In genomic region chr10:72834183-72834825, GRCh38 we compare ENCODE assay signal across 9 cellular contexts. TPM values are rescaled to one million over a fixed set of nuclear protein-coding genes. Genes with fewer than 3 reads are reported as not detected.
DNase-seq lines count a peak whose midpoint lies in the region; ATAC-seq, FAIRE-seq and TF ChIP-seq lines count a peak whose summit lies in the region.
"Had no signal": no experiment of that assay in that cellular context is flagged by ENCODE, and none has a peak within 500 bp of the region (broad histone marks: within the 10 kb centered on the region; RNA-seq: fewer than 3 reads in every experiment).

No MANE protein-coding gene starts in this region.

- no peaks in the 10 kb centered on the region for H3K4me1 Mint-ChIP-seq in stimulated activated naive CD8-positive, alpha-beta T cell treated with anti-CD3 and anti-CD28 coated beads, Interleukin-15, amount 100 ng/mL, for 72 hours

- H3K9me3 ChIP-seq in kidney (ENCODE audit: control insufficient read depth in 1 of 2, low read length in 2 of 2), result no peaks in the 10 kb centered on the region
- H3K9me3 ChIP-seq: BLaER1 treated with 17β-estradiol and CSF1 and Interleukin-3, amounts not matched to agents 10 nM and 100 nM had no signal

- DNase-seq in NCI-H1417 (lab: John Stamatoyannopoulos, UW) (peak; percentile 13 to 72 (median 19)), NCI-H1417 treated with DMSO at 0.1 percent for 48 hours (lab: John Stamatoyannopoulos, UW) (no peak), RPMI8226 (peak; percentile 54), kidney (no peak)
- DNase-seq in central memory CD4-positive, alpha-beta T cell, result peak; percentile 44
- peak; percentile 6 to 19 for DNase-seq in stimulated activated naive CD8-positive, alpha-beta T cell treated with anti-CD3 and anti-CD28 coated beads, Interleukin-15, amount 100 ng/mL, for 72 hours

- H3K4me3 ChIP-seq in KMS-11 (IDR thresholded peaks at IDR 0.05; ENCODE audit: insufficient read depth, low read depth, low read length), result no peak overlapping the region
- H3K4me3 ChIP-seq in kidney (ENCODE audit: low read length in 2 of 2), result no peak overlapping the region
- H3K4me3 ChIP-seq: BLaER1 treated with 17β-estradiol and CSF1 and Interleukin-3, amounts not matched to agents 10 nM and 100 nM had no signal

- no peak overlapping the region for H3K27ac Mint-ChIP-seq in stimulated activated naive CD8-positive, alpha-beta T cell treated with anti-CD3 and anti-CD28 coated beads, Interleukin-15, amount 100 ng/mL, for 72 hours

- TF ChIP-seq CTCF in KMS-11 (conservative IDR thresholded peaks at IDR 0.05; ENCODE audit: low read depth, low read length) (peak; percentile 75), kidney (IDR thresholded peaks at IDR 0.05; ENCODE audit: borderline replicate concordance, extremely low read depth, insufficient read depth) (peak; percentile 66)

- no peak overlapping the region for H3K4me3 Mint-ChIP-seq in stimulated activated naive CD8-positive, alpha-beta T cell treated with anti-CD3 and anti-CD28 coated beads, Interleukin-15, amount 100 ng/mL, for 72 hours

- H3K79me2 ChIP-seq in KMS-11 (ENCODE audit: insufficient read depth, low read depth), result no peaks in the 10 kb centered on the region

- H2AFZ ChIP-seq in KMS-11 (ENCODE audit: low read depth), result no peak overlapping the region

- FAIRE-seq in kidney (lab: Jason Lieb, UNC), result peak; percentile 98

- intact Hi-C loops in kidney (cut with DNase I), result no loop called here

- H4K20me1 ChIP-seq in KMS-11 (ENCODE audit: insufficient read depth), result no peaks in the 10 kb centered on the region

- H3K27me3 Mint-ChIP-seq in stimulated activated naive CD8-positive, alpha-beta T cell treated with anti-CD3 and anti-CD28 coated beads, Interleukin-15, amount 100 ng/mL, for 72 hours, result no peaks in the 10 kb centered on the region

- peak; percentile 58 for ATAC-seq in stimulated activated naive CD8-positive, alpha-beta T cell treated with anti-CD3 and anti-CD28 coated beads, Interleukin-15, amount 100 ng/mL, for 72 hours
- ATAC-seq in GM21619 (IDR thresholded peaks at IDR 0.05; ENCODE audit: unreplicated experiment), result no peak

- no peaks in the 10 kb centered on the region for H3K9me3 Mint-ChIP-seq in stimulated activated naive CD8-positive, alpha-beta T cell treated with anti-CD3 and anti-CD28 coated beads, Interleukin-15, amount 100 ng/mL, for 72 hours

- no peaks in the 10 kb centered on the region for H3K27me3 ChIP-seq in KMS-11 (ENCODE audit: insufficient read depth, low read depth)
- H3K27me3 ChIP-seq: BLaER1 treated with 17β-estradiol and CSF1 and Interleukin-3, amounts not matched to agents 10 nM and 100 nM had no signal

- H3K4me2 ChIP-seq in KMS-11, result no peak overlapping the region
- H3K4me2 ChIP-seq: BLaER1 treated with 17β-estradiol and CSF1 and Interleukin-3, amounts not matched to agents 10 nM and 100 nM had no signal

- no peaks in the 10 kb centered on the region for H3K36me3 ChIP-seq in KMS-11 (ENCODE audit: insufficient read depth)
- no peaks in the 10 kb centered on the region for H3K36me3 ChIP-seq in kidney (ENCODE audit: control insufficient read depth in 1 of 2, insufficient read depth in 2 of 2, low read length in 2 of 2)

- H3K27ac ChIP-seq in KMS-11 (no peak overlapping the region), kidney (ENCODE audit: low read depth in 2 of 2, low read length in 2 of 2) (no peak overlapping the region)
- H3K27ac ChIP-seq: BLaER1 treated with 17β-estradiol and CSF1 and Interleukin-3, amounts not matched to agents 10 nM and 100 nM had no signal

- no peaks in the 10 kb centered on the region for H3K4me1 ChIP-seq in KMS-11 (ENCODE audit: low read depth, poor library complexity, severe bottlenecking)
- H3K4me1 ChIP-seq in kidney (ENCODE audit: control insufficient read depth in 1 of 2, insufficient read depth in 1 of 2, low read depth in 1 of 2, low read length in 2 of 2), result peaks cover 4 to 7% of the 10 kb centered on the region in 2 donors

- H3K9ac ChIP-seq in KMS-11, result no peak overlapping the region
- H3K9ac ChIP-seq in kidney (ENCODE audit: low read length in 2 of 2), result no peak overlapping the region

RNA-seq across cellular contexts. Expression of gene OIT3, which starts 59.2 kb away (rescaled TPM):
- not detected for total RNA-seq in kidney
- polyA plus RNA-seq in kidney (ENCODE audit: insufficient read depth, low read depth, low replicate concordance), result not detected

Comparison
In these comparisons a context has a peak if more than half of its experiments do, and no peak if none do; other contexts are left out.
1. DNase-seq: peak in NCI-H1417 (3 of 3), RPMI8226 (single experiment), central memory CD4-positive, alpha-beta T cell (single experiment) and stimulated activated naive CD8-positive, alpha-beta T cell treated with anti-CD3 and anti-CD28 coated beads, Interleukin-15, amount 100 ng/mL, for 72 hours (2 of 2); none in NCI-H1417 treated with DMSO at 0.1 percent for 48 hours (single experiment) and kidney (single experiment).